ENCODE assay signal across 1 cellular context in the genomic region with DNA sequence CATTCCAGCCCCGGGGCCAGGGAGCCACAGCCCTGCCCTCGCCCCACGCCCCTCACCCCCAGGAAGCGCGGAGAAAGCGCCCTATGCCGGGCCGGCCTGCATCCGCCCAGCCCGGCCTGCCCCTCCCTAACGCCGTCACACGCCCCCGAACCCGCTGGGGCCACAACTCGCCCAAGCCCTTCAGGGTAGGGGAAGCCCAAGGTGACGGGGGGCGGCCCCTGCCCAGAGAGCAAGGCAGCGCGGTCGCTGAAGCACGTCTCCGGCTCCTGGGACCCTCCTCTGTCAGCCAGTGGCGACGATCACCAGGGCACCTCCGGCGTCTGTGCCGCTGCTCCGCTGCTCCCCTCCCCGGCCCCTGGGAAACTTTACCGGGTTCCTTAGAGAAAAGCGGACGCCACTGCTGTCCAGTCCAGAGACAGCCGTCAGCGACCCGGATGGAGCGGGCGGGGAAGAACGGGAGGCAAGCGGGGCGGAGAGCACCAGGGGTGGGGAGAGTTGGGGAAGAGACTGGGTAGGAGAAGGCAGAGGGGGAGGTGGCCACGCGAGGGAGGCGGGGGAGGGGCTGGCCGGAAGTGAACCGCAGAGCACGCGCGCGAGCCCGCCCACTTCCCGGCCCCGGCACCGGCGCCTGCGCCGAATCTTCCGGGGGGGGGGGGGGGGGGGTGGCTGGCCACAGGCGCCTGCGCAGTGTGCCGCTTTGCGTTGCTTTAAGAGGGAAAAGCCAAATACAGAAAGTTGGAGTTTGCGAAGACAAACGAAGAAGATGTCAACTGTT.
TF ChIP-seq lines count a peak whose summit lies in the region.

A gene with protein sequence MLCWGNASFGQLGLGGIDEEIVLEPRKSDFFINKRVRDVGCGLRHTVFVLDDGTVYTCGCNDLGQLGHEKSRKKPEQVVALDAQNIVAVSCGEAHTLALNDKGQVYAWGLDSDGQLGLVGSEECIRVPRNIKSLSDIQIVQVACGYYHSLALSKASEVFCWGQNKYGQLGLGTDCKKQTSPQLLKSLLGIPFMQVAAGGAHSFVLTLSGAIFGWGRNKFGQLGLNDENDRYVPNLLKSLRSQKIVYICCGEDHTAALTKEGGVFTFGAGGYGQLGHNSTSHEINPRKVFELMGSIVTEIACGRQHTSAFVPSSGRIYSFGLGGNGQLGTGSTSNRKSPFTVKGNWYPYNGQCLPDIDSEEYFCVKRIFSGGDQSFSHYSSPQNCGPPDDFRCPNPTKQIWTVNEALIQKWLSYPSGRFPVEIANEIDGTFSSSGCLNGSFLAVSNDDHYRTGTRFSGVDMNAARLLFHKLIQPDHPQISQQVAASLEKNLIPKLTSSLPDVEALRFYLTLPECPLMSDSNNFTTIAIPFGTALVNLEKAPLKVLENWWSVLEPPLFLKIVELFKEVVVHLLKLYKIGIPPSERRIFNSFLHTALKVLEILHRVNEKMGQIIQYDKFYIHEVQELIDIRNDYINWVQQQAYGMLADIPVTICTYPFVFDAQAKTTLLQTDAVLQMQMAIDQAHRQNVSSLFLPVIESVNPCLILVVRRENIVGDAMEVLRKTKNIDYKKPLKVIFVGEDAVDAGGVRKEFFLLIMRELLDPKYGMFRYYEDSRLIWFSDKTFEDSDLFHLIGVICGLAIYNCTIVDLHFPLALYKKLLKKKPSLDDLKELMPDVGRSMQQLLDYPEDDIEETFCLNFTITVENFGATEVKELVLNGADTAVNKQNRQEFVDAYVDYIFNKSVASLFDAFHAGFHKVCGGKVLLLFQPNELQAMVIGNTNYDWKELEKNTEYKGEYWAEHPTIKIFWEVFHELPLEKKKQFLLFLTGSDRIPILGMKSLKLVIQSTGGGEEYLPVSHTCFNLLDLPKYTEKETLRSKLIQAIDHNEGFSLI (minus strand): TSS at position 509 of the 775 bp plus-strand sequence. CDS start 2,175 bp downstream, outside the sequence.

TF ChIP-seq in K562, 482 proteins besides CTCF, POLR2A, EP300 and RAD21 (continued from another document and continues in another):
- TF ChIP-seq CTBP1 (IDR thresholded peaks at IDR 0.05; ENCODE audit: borderline replicate concordance) (peak; percentile 40; the same call in 1 of the 2 replicates), RFX5 (IDR thresholded peaks at IDR 0.05; ENCODE audit: low read depth, low read length) (no peak), EGR1 (conservative IDR thresholded peaks at IDR 0.05) (peak; percentile 92), ZNF766 (CRISPR knock-in tag; conservative IDR thresholded peaks at IDR 0.05) (peak; percentile 21; the same call in 1 of the 2 replicates), RBM34 (IDR thresholded peaks at IDR 0.05; ENCODE audit: borderline replicate concordance, insufficient read depth, low read length) (no peak), EZH2 (IDR thresholded peaks at IDR 0.05; ENCODE audit: borderline replicate concordance, low read depth, low read length) (no peak), NFXL1 (CRISPR knock-in tag; IDR thresholded peaks at IDR 0.05) (no peak), KAT7 (CRISPR knock-in tag; IDR thresholded peaks at IDR 0.05; ENCODE audit: borderline replicate concordance) (no peak), SMARCA4 (IDR thresholded peaks at IDR 0.05) (no peak), TCFL5 (CRISPR knock-in tag; conservative IDR thresholded peaks at IDR 0.05) (no peak), CTCFL (IDR thresholded peaks at IDR 0.05; ENCODE audit: borderline replicate concordance, insufficient read depth, low read depth, low read length, poor library complexity, severe bottlenecking) (no peak), OTX1 (CRISPR knock-in tag; IDR thresholded peaks at IDR 0.05) (no peak), TFAP4 (CRISPR knock-in tag; IDR thresholded peaks at IDR 0.05; ENCODE audit: borderline replicate concordance) (peak; percentile 70; the same call in 1 of the 2 replicates), SMC3 (conservative IDR thresholded peaks at IDR 0.05; ENCODE audit: insufficient read depth, low read depth, low read length) (no peak), MAFF (IDR thresholded peaks at IDR 0.05; ENCODE audit: low read length) (no peak), ZNF143 (CRISPR knock-in tag; IDR thresholded peaks at IDR 0.05) (no peak), GATA2 (CRISPR knock-in tag; IDR thresholded peaks at IDR 0.05) (no peak), RBM22 (IDR thresholded peaks at IDR 0.05; ENCODE audit: low read depth, low read length, poor library complexity, severe bottlenecking) (peak; percentile 68), MYBL2 (IDR thresholded peaks at IDR 0.05; ENCODE audit: low read depth) (no peak), MYBL2 (CRISPR knock-in tag; IDR thresholded peaks at IDR 0.05; ENCODE audit: borderline replicate concordance) (no peak), GABPA (tag; conservative IDR thresholded peaks at IDR 0.05; ENCODE audit: low read depth) (peak; percentile 94), ZFPM2 (CRISPR knock-in tag; IDR thresholded peaks at IDR 0.05) (no peak), NFRKB (IDR thresholded peaks at IDR 0.05; ENCODE audit: low read depth) (0 out of 2 replicates have a peak, but pooled peaks have one; percentile 15), ZNF407 (IDR thresholded peaks at IDR 0.05; ENCODE audit: low read depth) (no peak)
- TF ChIP-seq, protein P1, sequence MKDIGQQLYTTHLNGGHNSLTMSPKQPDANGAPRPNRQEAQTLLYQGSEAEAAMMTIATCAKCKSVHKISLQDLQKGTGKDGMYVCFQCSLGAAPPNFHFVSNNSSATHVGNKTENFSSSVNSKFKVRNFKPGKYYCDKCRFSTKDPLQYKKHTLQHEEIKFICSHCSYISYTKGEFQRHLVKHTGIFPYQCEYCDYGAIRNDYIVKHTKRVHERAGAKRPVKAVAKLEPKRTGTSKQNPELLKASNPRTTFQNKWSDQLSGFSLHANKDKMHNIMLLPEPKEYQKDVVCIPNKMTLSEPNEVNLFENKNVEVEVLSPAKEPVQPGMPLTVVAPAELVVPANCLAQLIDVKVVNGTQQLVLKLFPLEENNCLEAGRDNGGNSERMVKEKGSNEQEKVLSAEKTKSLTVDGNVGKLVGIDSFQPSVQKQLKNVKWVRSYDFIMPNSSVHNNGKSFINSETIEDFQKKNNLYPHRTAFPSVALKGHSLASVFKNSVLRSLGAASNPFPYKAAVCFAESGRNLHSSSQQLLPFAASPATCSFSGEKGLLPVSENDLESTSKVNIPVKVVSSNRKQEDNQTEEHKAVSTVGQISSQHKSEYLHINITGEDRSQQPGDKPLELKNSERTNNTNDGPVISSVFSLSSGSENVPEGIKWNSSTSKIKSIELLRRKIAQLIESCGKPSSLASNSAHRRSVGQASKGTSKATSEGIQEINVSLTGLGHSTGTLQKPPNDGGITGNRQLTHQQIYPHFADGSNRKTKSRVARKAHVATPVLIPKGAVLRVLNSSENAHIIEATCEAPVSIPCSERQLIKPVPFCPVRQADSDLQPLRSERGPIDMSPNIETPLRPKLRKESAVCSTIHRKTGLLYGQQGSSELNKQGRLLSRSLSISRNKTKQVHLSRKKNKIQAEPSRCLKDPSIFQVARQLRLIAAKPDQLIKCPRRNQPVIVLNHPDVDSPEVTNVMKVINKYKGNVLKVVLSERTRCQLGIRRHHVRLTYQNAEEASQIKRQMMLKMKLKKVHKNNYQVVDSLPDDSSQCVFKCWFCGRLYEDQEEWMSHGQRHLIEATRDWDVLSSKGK (CRISPR knock-in tag; IDR thresholded peaks at IDR 0.05), result no peak
- TF ChIP-seq, protein P2, sequence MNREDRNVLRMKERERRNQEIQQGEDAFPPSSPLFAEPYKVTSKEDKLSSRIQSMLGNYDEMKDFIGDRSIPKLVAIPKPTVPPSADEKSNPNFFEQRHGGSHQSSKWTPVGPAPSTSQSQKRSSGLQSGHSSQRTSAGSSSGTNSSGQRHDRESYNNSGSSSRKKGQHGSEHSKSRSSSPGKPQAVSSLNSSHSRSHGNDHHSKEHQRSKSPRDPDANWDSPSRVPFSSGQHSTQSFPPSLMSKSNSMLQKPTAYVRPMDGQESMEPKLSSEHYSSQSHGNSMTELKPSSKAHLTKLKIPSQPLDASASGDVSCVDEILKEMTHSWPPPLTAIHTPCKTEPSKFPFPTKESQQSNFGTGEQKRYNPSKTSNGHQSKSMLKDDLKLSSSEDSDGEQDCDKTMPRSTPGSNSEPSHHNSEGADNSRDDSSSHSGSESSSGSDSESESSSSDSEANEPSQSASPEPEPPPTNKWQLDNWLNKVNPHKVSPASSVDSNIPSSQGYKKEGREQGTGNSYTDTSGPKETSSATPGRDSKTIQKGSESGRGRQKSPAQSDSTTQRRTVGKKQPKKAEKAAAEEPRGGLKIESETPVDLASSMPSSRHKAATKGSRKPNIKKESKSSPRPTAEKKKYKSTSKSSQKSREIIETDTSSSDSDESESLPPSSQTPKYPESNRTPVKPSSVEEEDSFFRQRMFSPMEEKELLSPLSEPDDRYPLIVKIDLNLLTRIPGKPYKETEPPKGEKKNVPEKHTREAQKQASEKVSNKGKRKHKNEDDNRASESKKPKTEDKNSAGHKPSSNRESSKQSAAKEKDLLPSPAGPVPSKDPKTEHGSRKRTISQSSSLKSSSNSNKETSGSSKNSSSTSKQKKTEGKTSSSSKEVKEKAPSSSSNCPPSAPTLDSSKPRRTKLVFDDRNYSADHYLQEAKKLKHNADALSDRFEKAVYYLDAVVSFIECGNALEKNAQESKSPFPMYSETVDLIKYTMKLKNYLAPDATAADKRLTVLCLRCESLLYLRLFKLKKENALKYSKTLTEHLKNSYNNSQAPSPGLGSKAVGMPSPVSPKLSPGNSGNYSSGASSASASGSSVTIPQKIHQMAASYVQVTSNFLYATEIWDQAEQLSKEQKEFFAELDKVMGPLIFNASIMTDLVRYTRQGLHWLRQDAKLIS (CRISPR knock-in tag; IDR thresholded peaks at IDR 0.05), result peak; percentile 20; the same call in 1 of the 2 replicates
- TF ChIP-seq, protein P3, sequence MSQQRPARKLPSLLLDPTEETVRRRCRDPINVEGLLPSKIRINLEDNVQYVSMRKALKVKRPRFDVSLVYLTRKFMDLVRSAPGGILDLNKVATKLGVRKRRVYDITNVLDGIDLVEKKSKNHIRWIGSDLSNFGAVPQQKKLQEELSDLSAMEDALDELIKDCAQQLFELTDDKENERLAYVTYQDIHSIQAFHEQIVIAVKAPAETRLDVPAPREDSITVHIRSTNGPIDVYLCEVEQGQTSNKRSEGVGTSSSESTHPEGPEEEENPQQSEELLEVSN (IDR thresholded peaks at IDR 0.05; ENCODE audit: borderline replicate concordance in 1 of 2, extremely low read depth in 1 of 2, insufficient read depth in 1 of 2, insufficient read length in 1 of 2, low read depth in 1 of 2, low read length in 1 of 2, poor library complexity in 1 of 2, severe bottlenecking in 1 of 2), result peak; percentile 75 to 94
